ENCODE assay signal across 29 cellular contexts in the genomic region with DNA sequence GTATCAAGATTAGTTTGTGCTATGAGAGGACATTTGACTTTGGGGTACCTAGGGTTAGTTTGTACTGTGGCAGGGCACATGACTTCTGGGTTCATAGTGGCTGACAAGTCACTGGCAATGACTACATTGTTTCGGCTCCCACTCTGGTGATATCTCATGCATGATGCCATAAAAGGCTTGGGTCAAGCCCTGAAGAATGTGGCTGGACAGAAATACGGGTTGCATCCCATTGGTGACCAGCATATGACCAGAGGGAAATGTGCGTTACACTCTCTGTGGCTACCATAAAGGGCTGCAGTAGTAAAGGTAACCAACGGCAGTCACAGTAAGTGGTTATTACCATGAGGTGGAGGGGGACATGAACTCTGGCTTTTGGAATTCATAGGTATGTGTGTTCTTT. TPM values are rescaled to one million over a fixed set of nuclear protein-coding genes. Genes with fewer than 3 reads are reported as not detected.
"Had no signal": no experiment of that assay in that cellular context is flagged by ENCODE, and none has a peak within 500 bp of the region (broad histone marks: within the 10 kb centered on the region; RNA-seq: fewer than 3 reads in every experiment).

No MANE protein-coding gene starts in this region.

- H3K27ac Mint-ChIP-seq: activated CD8-positive, alpha-beta T cell treated with anti-CD3 and anti-CD28 coated beads for 36 hours; activated naive CD8-positive, alpha-beta T cell treated with anti-CD3 and anti-CD28 coated beads, Interleukin-2, amount 10 ng/mL, durations not matched to agents 7 days and 5 days; T-cell had no signal

- H3K27ac ChIP-seq: adrenal gland, breast epithelium, KMS-11, SK-N-MC, WERI-Rb-1 had no signal

- H3K9me3 ChIP-seq: adrenal gland, breast epithelium had no signal

- H3K4me2 ChIP-seq: KMS-11 had no signal

- H3K4me3 Mint-ChIP-seq: activated CD8-positive, alpha-beta T cell treated with anti-CD3 and anti-CD28 coated beads for 36 hours; activated naive CD8-positive, alpha-beta T cell treated with anti-CD3 and anti-CD28 coated beads, Interleukin-2, amount 10 ng/mL, durations not matched to agents 7 days and 5 days; T-cell had no signal

- H3K36me3 ChIP-seq: adrenal gland, breast epithelium, WERI-Rb-1 had no signal

- DNase-seq: activated CD4-positive, alpha-beta T cell treated with anti-CD3 and anti-CD28 coated beads for 4 hours; activated CD8-positive, alpha-beta memory T cell treated with anti-CD3 and anti-CD28 coated beads, Interleukin-2, amount 50 U/mL, for 48 hours; activated CD8-positive, alpha-beta T cell treated with anti-CD3 and anti-CD28 coated beads for 36 hours; activated naive CD4-positive, alpha-beta T cell treated with anti-CD3 and anti-CD28 coated beads, Interleukin-2, amount 50 U/mL, for 16 hours; activated naive CD8-positive, alpha-beta T cell treated with anti-CD3 and anti-CD28 coated beads, Interleukin-2, amount 10 ng/mL, durations not matched to agents 7 days and 5 days; activated T-cell treated with anti-CD3 and anti-CD28 coated beads, Interleukin-2, amount 50 U/mL, for 1 hour; adrenal gland; anterior cingulate cortex; NCI-H1092; NCI-H1417; NCI-H1930; NCI-H2171 treated with DMSO at 0.1 percent for 48 hours; NCI-H345; NCI-H510A; NCI-H526 treated with DMSO at 0.1 percent for 48 hours; NCI-H82; NK-92 treated with Interleukin-12 subunit alpha and Interleukin-12 subunit beta, amount 100 ng/mL, for 24 hours; OCI-M1; RPMI8226; T-cell; WERI-Rb-1 had no signal

- H3K4me1 ChIP-seq: adrenal gland, breast epithelium had no signal

- H3K9me3 Mint-ChIP-seq: activated naive CD8-positive, alpha-beta T cell treated with anti-CD3 and anti-CD28 coated beads, Interleukin-2, amount 10 ng/mL, durations not matched to agents 7 days and 5 days had no signal

- H3K9ac ChIP-seq: KMS-11 had no signal

- ATAC-seq: activated CD4-positive, CD25-positive, alpha-beta regulatory T cell treated with anti-CD3 and anti-CD28 coated beads, Interleukin-2, amount 50 U/mL, for 24 hours; activated CD8-positive, alpha-beta T cell treated with anti-CD3 and anti-CD28 coated beads for 36 hours; Panc1; Right ventricle myocardium inferior; T-cell had no signal

- H3K27me3 ChIP-seq: adrenal gland, breast epithelium had no signal

- H3K4me3 ChIP-seq: adrenal gland, breast epithelium, SK-N-MC had no signal

- H3K27me3 Mint-ChIP-seq: activated CD8-positive, alpha-beta T cell treated with anti-CD3 and anti-CD28 coated beads for 36 hours; activated naive CD8-positive, alpha-beta T cell treated with anti-CD3 and anti-CD28 coated beads, Interleukin-2, amount 10 ng/mL, durations not matched to agents 7 days and 5 days; T-cell had no signal

RNA-seq across cellular contexts. Expression of a gene that starts 26.1 kb away (rescaled TPM):
- total RNA-seq: activated CD8-positive, alpha-beta T cell treated with anti-CD3 and anti-CD28 coated beads for 36 hours; activated naive CD8-positive, alpha-beta T cell treated with anti-CD3 and anti-CD28 coated beads, Interleukin-2, amount 10 ng/mL, durations not matched to agents 7 days and 5 days; adrenal gland; breast epithelium; MCF 10A; Right ventricle myocardium inferior; T-cell; T-helper 2 cell treated with Interferon-gamma antibody and Interleukin-4, amounts not matched to agents 100 ng/mL and 5 ng/mL, for 36 hours had no signal
